ENCODE assay signal across 18 cellular contexts in genomic region chr14:94630396-94630795, GRCh38. TPM values are rescaled to one million over a fixed set of nuclear protein-coding genes. Genes with fewer than 3 reads are reported as not detected.
"Had no signal": no experiment of that assay in that cellular context is flagged by ENCODE, and none has a peak within 500 bp of the region (broad histone marks: within the 10 kb centered on the region; RNA-seq: fewer than 3 reads in every experiment).

No MANE protein-coding gene starts in this region.

- DNase-seq: naive thymus-derived CD4-positive, alpha-beta T cell; natural killer cell; occipital lobe; ovary; psoas muscle; right cardiac atrium; spleen; stimulated activated CD4-positive, alpha-beta T cell treated with anti-CD3 and anti-CD28 coated beads, Interleukin-12 subunit alpha, Interleukin-12 subunit beta, amount 100 ng/mL, for 4 hours; stimulated activated CD4-positive, alpha-beta T cell treated with anti-CD3 and anti-CD28 coated beads, Interleukin-1b, Interleukin-23, amount 100 ng/mL, for 48 hours; stimulated activated CD4-positive, alpha-beta T cell treated with anti-CD3 and anti-CD28 coated beads, Interleukin-2, amount 100 ng/mL, for 48 hours; stimulated activated CD4-positive, alpha-beta T cell treated with anti-CD3 and anti-CD28 coated beads, Interleukin-4, amount 100 ng/mL, for 24 hours; stimulated activated naive B cell treated with anti-CD40 and anti-IgM and Interleukin-4, amounts not matched to agents 10 μg/mL and 1 μg/mL and 100 μg/mL, for 72 hours; stimulated activated naive CD4-positive, alpha-beta T cell treated with Interleukin-2 at 50 U/mL for 16 hours; stomach; thyroid gland; trophoblast cell; upper lobe of left lung had no signal

RNA-seq across cellular contexts. Expression of gene SERPINA3, which starts 18.2 kb away (rescaled TPM):
- total RNA-seq: naive thymus-derived CD4-positive, alpha-beta T cell; natural killer cell had no signal

RNA-seq across cellular contexts. Expression of gene SERPINA5, which starts 49.2 kb away (rescaled TPM):
- total RNA-seq: naive thymus-derived CD4-positive, alpha-beta T cell; natural killer cell; temporal lobe had no signal
